ENCODE assay signal across 20 cellular contexts in the genomic region with DNA sequence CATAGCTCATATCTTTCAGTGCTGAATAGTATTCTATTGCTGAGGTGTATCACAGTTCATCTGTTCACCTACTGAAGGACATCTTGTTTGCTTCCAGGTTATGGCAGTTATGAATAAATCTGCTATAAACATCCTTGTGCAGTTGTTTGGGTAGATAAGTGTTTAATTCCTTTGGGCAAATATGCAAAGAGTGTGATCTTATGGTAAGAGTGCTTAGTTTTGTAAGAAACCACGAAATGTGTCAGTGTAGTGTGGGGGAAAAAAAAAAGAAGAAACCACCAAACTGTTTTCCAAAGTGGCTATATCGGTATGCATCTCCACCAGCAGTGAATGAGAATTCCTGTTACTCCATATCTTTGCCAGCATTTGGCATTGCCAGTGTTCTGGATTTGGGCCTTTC.
"Had no signal": no experiment of that assay in that cellular context is flagged by ENCODE, and none has a peak within 500 bp of the region (broad histone marks: within the 10 kb centered on the region; RNA-seq: fewer than 3 reads in every experiment).

No MANE protein-coding gene starts in this region.

- H3K4me3 ChIP-seq: dorsolateral prefrontal cortex, gastroesophageal sphincter, heart left ventricle, left ventricle myocardium inferior, thoracic aorta, upper lobe of right lung had no signal

- DNase-seq: activated CD4-positive, alpha-beta T cell treated with anti-CD3 and anti-CD28 coated beads for 4 hours; activated CD8-positive, alpha-beta T cell treated with anti-CD3 and anti-CD28 coated beads for 36 hours; activated effector memory CD4-positive, alpha-beta T cell treated with Interleukin-2 at 50 U/mL for 16 hours; activated T-cell treated with anti-CD3 and anti-CD28 coated beads, Interleukin-2, amount 50 U/mL, for 1 hour; amniotic stem cell; caudate nucleus; dorsolateral prefrontal cortex; endodermal cell; heart left ventricle; left ventricle myocardium inferior; nephron progenitor cell; nucleus accumbens; posterior cingulate gyrus; retina; stimulated activated naive B cell treated with anti-CD40 and anti-IgM and Interleukin-4, amounts not matched to agents 10 μg/mL and 1 μg/mL and 100 μg/mL, for 72 hours; T-helper 17 cell; upper lobe of right lung; WERI-Rb-1 had no signal
